Comparison of ENCODE assay signal across 22 cellular contexts in genomic region chr7:115066634-115067033, GRCh38.
DNase-seq lines count a peak whose midpoint lies in the region; ATAC-seq and TF ChIP-seq lines count a peak whose summit lies in the region.
"Had no signal": no experiment of that assay in that cellular context is flagged by ENCODE, and none has a peak within 500 bp of the region (broad histone marks: within the 10 kb centered on the region; RNA-seq: fewer than 3 reads in every experiment).

No MANE protein-coding gene starts in this region.

- WGBS in hepatocyte (ENCODE audit: low lambda C conversion rate, missing lambda C conversion rate): 84% methylated on average over 1 of the region's 1 CpG

- H3K36me3 Mint-ChIP-seq in activated naive CD4-positive, alpha-beta T cell treated with anti-CD3 and anti-CD28 coated beads, Interleukin-2, amount 50 U/mL, for 72 hours: no peaks in the 10 kb centered on the region
- peaks cover 2% of the 10 kb centered on the region for H3K36me3 Mint-ChIP-seq in activated CD8-positive, alpha-beta memory T cell treated with anti-CD3 and anti-CD28 coated beads, Interleukin-2, amount 10 ng/mL, durations not matched to agents 7 days and 5 days
- H3K36me3 Mint-ChIP-seq: type B pancreatic cell had no signal

- peak; percentile 20 to 96 for ATAC-seq in activated naive CD4-positive, alpha-beta T cell treated with anti-CD3 and anti-CD28 coated beads, Interleukin-2, amount 50 U/mL, for 72 hours
- ATAC-seq in HG02678 (IDR thresholded peaks at IDR 0.05; ENCODE audit: unreplicated experiment) (peak; percentile 54), HG03432 (IDR thresholded peaks at IDR 0.05; ENCODE audit: unreplicated experiment) (peak; percentile 51), HG02571 (IDR thresholded peaks at IDR 0.05; ENCODE audit: unreplicated experiment) (no peak)
- no peak for ATAC-seq in activated CD8-positive, alpha-beta memory T cell treated with anti-CD3 and anti-CD28 coated beads, Interleukin-2, amount 10 ng/mL, durations not matched to agents 7 days and 5 days
- ATAC-seq: stimulated activated naive CD8-positive, alpha-beta T cell treated with anti-CD3 and anti-CD28 coated beads, Interleukin-15, Interleukin-2, amounts not matched to agents 100 U/mL and 50 U/mL, for 24 hours; T-helper 17 cell had no signal

- no peak for DNase-seq in activated naive CD4-positive, alpha-beta T cell treated with anti-CD3 and anti-CD28 coated beads, Interleukin-2, amount 50 U/mL, for 72 hours (ENCODE audit: low spot score in 2 of 2)
- DNase-seq in activated naive CD4-positive, alpha-beta T cell treated with Interleukin-2 at 50 U/mL for 16 hours: no peak
- no peak for DNase-seq in activated CD8-positive, alpha-beta memory T cell treated with anti-CD3 and anti-CD28 coated beads, Interleukin-2, amount 10 ng/mL, durations not matched to agents 7 days and 5 days
- no peak for DNase-seq in globus pallidus (ENCODE audit: low spot score)
- no peak for DNase-seq in hepatocyte (ENCODE audit: low spot score)
- DNase-seq: 8988T; activated effector memory CD4-positive, alpha-beta T cell treated with anti-CD3 and anti-CD28 coated beads, Interleukin-2, amount 50 U/mL, for 16 hours; endodermal cell; Karpas-422; left cardiac atrium; midbrain; NCI-H146; NCI-H226; NK-92 treated with Interleukin-12 subunit alpha and Interleukin-12 subunit beta, amount 100 ng/mL, for 24 hours; stimulated activated naive CD8-positive, alpha-beta T cell treated with anti-CD3 and anti-CD28 coated beads, Interleukin-15, Interleukin-2, amounts not matched to agents 100 U/mL and 50 U/mL, for 24 hours; T-helper 17 cell had no signal

- no peak for TF ChIP-seq CTCF in hepatocyte (IDR thresholded peaks at IDR 0.05; ENCODE audit: poor library complexity)

- CTCF ChIA-PET in activated CD8-positive, alpha-beta memory T cell treated with anti-CD3 and anti-CD28 coated beads, Interleukin-2, amount 10 ng/mL, durations not matched to agents 7 days and 5 days (lab: Charles Lee): no interaction called here

- no peaks in the 10 kb centered on the region for H3K27me3 ChIP-seq in hepatocyte
- H3K27me3 ChIP-seq: BLaER1 treated with 17β-estradiol and CSF1 and Interleukin-3, amounts not matched to agents 10 nM and 100 nM had no signal

- H3K27ac ChIP-seq in hepatocyte: no peak overlapping the region
- H3K27ac ChIP-seq: BLaER1 treated with 17β-estradiol and CSF1 and Interleukin-3, amounts not matched to agents 10 nM and 100 nM had no signal

- H3K4me1 ChIP-seq in hepatocyte (ENCODE audit: insufficient read depth): no peaks in the 10 kb centered on the region

- H3K9me3 ChIP-seq in hepatocyte (ENCODE audit: low read depth): no peaks in the 10 kb centered on the region
- H3K9me3 ChIP-seq: BLaER1 treated with 17β-estradiol and CSF1 and Interleukin-3, amounts not matched to agents 10 nM and 100 nM had no signal

- H3K36me3 ChIP-seq in hepatocyte (replicated peaks; ENCODE audit: insufficient read depth, low read depth): no peaks in the 10 kb centered on the region
- H3K36me3 ChIP-seq: BLaER1 treated with 17β-estradiol and CSF1 and Interleukin-3, amounts not matched to agents 10 nM and 100 nM had no signal

- no peak overlapping the region for H3K4me3 ChIP-seq in hepatocyte
- H3K4me3 ChIP-seq: BLaER1 treated with 17β-estradiol and CSF1 and Interleukin-3, amounts not matched to agents 10 nM and 100 nM had no signal

- H3K4me3 Mint-ChIP-seq in activated CD8-positive, alpha-beta memory T cell treated with anti-CD3 and anti-CD28 coated beads, Interleukin-2, amount 10 ng/mL, durations not matched to agents 7 days and 5 days: no peak overlapping the region
- H3K4me3 Mint-ChIP-seq: endodermal cell, neural crest cell, T-helper 17 cell, type B pancreatic cell had no signal

- no peak overlapping the region for H2AFZ ChIP-seq in hepatocyte

- no peaks in the 10 kb centered on the region for H3K9me2 ChIP-seq in hepatocyte (replicated peaks; ENCODE audit: insufficient read depth)

- no peaks in the 10 kb centered on the region for H3K27me3 Mint-ChIP-seq in activated CD8-positive, alpha-beta memory T cell treated with anti-CD3 and anti-CD28 coated beads, Interleukin-2, amount 10 ng/mL, durations not matched to agents 7 days and 5 days
- H3K27me3 Mint-ChIP-seq: T-helper 17 cell, type B pancreatic cell had no signal

- no peaks in the 10 kb centered on the region for H3K9me3 Mint-ChIP-seq in activated naive CD4-positive, alpha-beta T cell treated with anti-CD3 and anti-CD28 coated beads, Interleukin-2, amount 50 U/mL, for 72 hours
- H3K9me3 Mint-ChIP-seq in activated CD8-positive, alpha-beta memory T cell treated with anti-CD3 and anti-CD28 coated beads, Interleukin-2, amount 10 ng/mL, durations not matched to agents 7 days and 5 days (ENCODE audit: low read depth): peaks cover 2% of the 10 kb centered on the region
- H3K9me3 Mint-ChIP-seq: endodermal cell, type B pancreatic cell had no signal

- no peaks in the 10 kb centered on the region for H4K20me1 ChIP-seq in hepatocyte (ENCODE audit: insufficient read depth, poor library complexity, severe bottlenecking)
- H4K20me1 ChIP-seq: BLaER1 treated with 17β-estradiol and CSF1 and Interleukin-3, amounts not matched to agents 10 nM and 100 nM had no signal

- H3K79me2 ChIP-seq in hepatocyte: no peaks in the 10 kb centered on the region

- H3K27ac Mint-ChIP-seq in activated naive CD4-positive, alpha-beta T cell treated with anti-CD3 and anti-CD28 coated beads, Interleukin-2, amount 50 U/mL, for 72 hours: peak overlapping the region in 1 of 2 donors; percentile 19
- H3K27ac Mint-ChIP-seq in activated CD8-positive, alpha-beta memory T cell treated with anti-CD3 and anti-CD28 coated beads, Interleukin-2, amount 10 ng/mL, durations not matched to agents 7 days and 5 days: no peak overlapping the region
- H3K27ac Mint-ChIP-seq: endodermal cell, T-helper 17 cell, type B pancreatic cell had no signal

- no peak overlapping the region for H3K4me2 ChIP-seq in hepatocyte

- H3K4me1 Mint-ChIP-seq in activated CD8-positive, alpha-beta memory T cell treated with anti-CD3 and anti-CD28 coated beads, Interleukin-2, amount 10 ng/mL, durations not matched to agents 7 days and 5 days: peaks cover 5% of the 10 kb centered on the region
- H3K4me1 Mint-ChIP-seq: T-helper 17 cell had no signal

Comparison
In these comparisons a context has a peak if more than half of its experiments do, and no peak if none do; other contexts are left out.
1. ATAC-seq: peak in activated naive CD4-positive, alpha-beta T cell treated with anti-CD3 and anti-CD28 coated beads, Interleukin-2, amount 50 U/mL, for 72 hours (2 of 2), HG02678 (single experiment) and HG03432 (single experiment); none in activated CD8-positive, alpha-beta memory T cell treated with anti-CD3 and anti-CD28 coated beads, Interleukin-2, amount 10 ng/mL, durations not matched to agents 7 days and 5 days (single experiment) and HG02571 (single experiment).